20 cellular contexts compared by ENCODE assay signal in genomic region chr7:682810-683209, GRCh38.
"Had no signal": no experiment of that assay in that cellular context is flagged by ENCODE, and none has a peak within 500 bp of the region (broad histone marks: within the 10 kb centered on the region; RNA-seq: fewer than 3 reads in every experiment).

No MANE protein-coding gene starts in this region.

- H3K36me3 ChIP-seq: gastrocnemius medialis, neutrophil, right atrium auricular region had no signal

- DNase-seq: effector memory CD4-positive, alpha-beta T cell; gastrocnemius medialis; heart right ventricle; hypothalamus; mesenchymal stem cell; naive thymus-derived CD4-positive, alpha-beta T cell; nephron progenitor cell; stimulated activated CD4-positive, alpha-beta T cell treated with anti-CD3 and anti-CD28 coated beads, Interleukin-15, amount 100 ng/mL, for 24 hours; stimulated activated CD4-positive, alpha-beta T cell treated with anti-CD3 and anti-CD28 coated beads, Interleukin-1b, Interleukin-23, amount 100 ng/mL, for 48 hours; stimulated activated CD4-positive, alpha-beta T cell treated with anti-CD3 and anti-CD28 coated beads, Interleukin-4, amount 100 ng/mL, for 24 hours; testis had no signal

- H3K27me3 ChIP-seq: esophagus muscularis mucosa, gastrocnemius medialis, heart right ventricle, left lung, neutrophil, right atrium auricular region, testis, tibial nerve had no signal

- FAIRE-seq: islet of Langerhans had no signal

- ATAC-seq: gastrocnemius medialis; heart right ventricle; left lung; naive thymus-derived CD4-positive, alpha-beta T cell; stimulated activated memory B cell treated with anti-CD40 and anti-IgM and Interleukin-4, amounts not matched to agents 10 μg/mL and 1 μg/mL and 100 μg/mL, for 72 hours had no signal

- H3K27ac ChIP-seq: epithelial cell of prostate, esophagus muscularis mucosa, gastrocnemius medialis, heart right ventricle, left lung, neutrophil, right atrium auricular region, testis, tibial nerve had no signal

- H3K4me3 ChIP-seq: esophagus muscularis mucosa, gastrocnemius medialis, heart right ventricle, left lung, lung, right atrium auricular region, testis, tibial nerve had no signal

- H3K9me3 ChIP-seq: testis had no signal

- H3K4me1 ChIP-seq: esophagus muscularis mucosa, gastrocnemius medialis, heart right ventricle, left lung, right atrium auricular region, testis, tibial nerve had no signal
